Comparison of ENCODE assay signal across 8 cellular contexts in genomic region chr4:7876096-7876993, GRCh38.
A peak's percentile ranks its signal among the peaks of the same experiment; 100 is the strongest.
DNase-seq lines count a peak whose midpoint lies in the region; ATAC-seq lines count a peak whose summit lies in the region.

No MANE protein-coding gene starts in this region.

- H3K27me3 Mint-ChIP-seq in stimulated activated memory B cell treated with anti-CD40 and anti-IgM and Interleukin-4, amounts not matched to agents 10 μg/mL and 1 μg/mL and 100 μg/mL, for 72 hours = peaks cover 58% of the 10 kb centered on the region

- H3K4me1 Mint-ChIP-seq in stimulated activated memory B cell treated with anti-CD40 and anti-IgM and Interleukin-4, amounts not matched to agents 10 μg/mL and 1 μg/mL and 100 μg/mL, for 72 hours = no peaks in the 10 kb centered on the region

- WGBS in right cardiac atrium = 29% methylated on average over 17 of the region's 17 CpGs

- H3K27ac ChIP-seq in right cardiac atrium (ENCODE audit: low read length) = peak overlapping the region; percentile 5

- peak; percentile 26 for DNase-seq in activated gamma-delta T cell treated with Interleukin-2 at 50 U/mL for 16 hours
- no peak for DNase-seq in activated gamma-delta T cell (lab: John Stamatoyannopoulos, UW)
- peak; percentile 44 for DNase-seq in activated T-helper 9 cell treated with anti-CD3 and anti-CD28 coated beads, Interleukin-2, amount 50 U/mL, for 16 hours (ENCODE audit: low read depth)
- peak in 1 of 3 donors; percentile 68 for DNase-seq in right cardiac atrium
- DNase-seq in stimulated activated CD8-positive, alpha-beta memory T cell treated with anti-CD3 and anti-CD28 coated beads, Interleukin-4, amount 100 ng/mL, for 48 hours = peak; percentile 52

- intact Hi-C loops in right cardiac atrium (cut with DNase I) = no loop called here

- H3K36me3 Mint-ChIP-seq in stimulated activated memory B cell treated with anti-CD40 and anti-IgM and Interleukin-4, amounts not matched to agents 10 μg/mL and 1 μg/mL and 100 μg/mL, for 72 hours = no peaks in the 10 kb centered on the region

- H3K4me1 ChIP-seq in right cardiac atrium (ENCODE audit: control insufficient read depth, insufficient read depth, low read length) = peaks cover 16% of the 10 kb centered on the region

- H3K4me3 Mint-ChIP-seq in stimulated activated memory B cell treated with anti-CD40 and anti-IgM and Interleukin-4, amounts not matched to agents 10 μg/mL and 1 μg/mL and 100 μg/mL, for 72 hours = no peak overlapping the region

- H3K9me3 ChIP-seq in right cardiac atrium (ENCODE audit: control insufficient read depth, low read length) = no peaks in the 10 kb centered on the region

- no peaks in the 10 kb centered on the region for H3K27me3 ChIP-seq in right cardiac atrium (ENCODE audit: control insufficient read depth, insufficient read depth)

- no peaks in the 10 kb centered on the region for H3K9me3 Mint-ChIP-seq in stimulated activated memory B cell treated with anti-CD40 and anti-IgM and Interleukin-4, amounts not matched to agents 10 μg/mL and 1 μg/mL and 100 μg/mL, for 72 hours

- ATAC-seq in right cardiac atrium (peak; percentile 49 to 68), GM18502 (IDR thresholded peaks at IDR 0.05; ENCODE audit: poor library complexity, unreplicated experiment) (no peak), HG03439 (IDR thresholded peaks at IDR 0.05; ENCODE audit: unreplicated experiment) (no peak)
- no peak for ATAC-seq in stimulated activated memory B cell treated with anti-CD40 and anti-IgM and Interleukin-4, amounts not matched to agents 10 μg/mL and 1 μg/mL and 100 μg/mL, for 72 hours

- H3K27ac Mint-ChIP-seq in stimulated activated memory B cell treated with anti-CD40 and anti-IgM and Interleukin-4, amounts not matched to agents 10 μg/mL and 1 μg/mL and 100 μg/mL, for 72 hours = no peak overlapping the region

- H3K4me3 ChIP-seq in right cardiac atrium (ENCODE audit: low read length) = no peak overlapping the region

Comparison
In these comparisons a context has a peak if more than half of its experiments do, and no peak if none do; other contexts are left out.
1. ATAC-seq: peak in right cardiac atrium (2 of 2); none in GM18502 (single experiment), stimulated activated memory B cell treated with anti-CD40 and anti-IgM and Interleukin-4, amounts not matched to agents 10 μg/mL and 1 μg/mL and 100 μg/mL, for 72 hours (single experiment) and HG03439 (single experiment).